ENCODE assay signal across 8 cellular contexts in the genomic region with DNA sequence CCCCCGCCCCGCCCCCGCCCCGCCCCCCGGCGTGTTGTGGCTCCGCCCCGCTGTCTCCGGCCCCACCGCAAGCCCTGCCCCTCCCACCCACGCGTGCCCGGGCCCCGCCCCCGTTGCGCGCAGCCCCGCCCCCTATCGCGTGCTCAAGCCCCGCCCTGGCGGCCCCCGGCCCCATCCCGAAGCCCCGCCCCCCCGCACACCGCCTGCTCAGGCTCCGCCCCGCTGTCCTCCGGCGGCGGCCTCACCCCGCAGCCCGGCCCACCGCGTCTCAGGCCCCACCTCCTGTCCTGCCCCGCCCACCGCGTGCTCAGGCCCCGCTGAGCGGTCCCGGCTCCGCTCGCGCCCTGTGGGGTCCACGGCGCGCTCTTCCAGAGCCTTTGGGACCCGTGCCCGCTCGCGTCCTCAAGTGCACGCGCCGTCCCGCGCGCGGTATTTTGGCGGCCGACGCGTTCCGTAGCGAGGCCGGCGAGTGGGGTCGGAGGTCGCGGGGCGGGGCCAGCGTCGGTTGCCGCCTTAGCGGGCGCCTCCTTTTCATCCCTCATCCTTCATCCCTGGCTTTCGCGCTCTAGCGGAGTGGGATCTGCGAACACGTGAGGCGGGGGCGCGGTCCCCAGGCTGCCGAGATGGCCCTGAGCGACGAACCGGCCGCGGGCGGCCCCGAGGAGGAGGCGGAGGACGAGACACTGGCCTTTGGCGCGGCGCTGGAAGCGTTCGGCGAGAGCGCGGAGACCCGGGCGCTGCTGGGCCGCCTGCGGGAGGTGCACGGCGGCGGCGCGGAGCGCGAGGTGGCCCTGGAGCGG. TPM values are rescaled to one million over a fixed set of nuclear protein-coding genes. Genes with fewer than 3 reads are reported as not detected.
DNase-seq lines count a peak whose midpoint lies in the region; ATAC-seq and TF ChIP-seq lines count a peak whose summit lies in the region.

A gene (plus strand): TSS at position 495 of the 800 bp plus-strand sequence. CDS start 129 bp downstream, at position 624.

- H3K27ac ChIP-seq in breast epithelium (peak within 1 kb of the TSS; percentile 84 to 90), skin epidermis (peak within 1 kb of the TSS; percentile 57 to 91 (median 78))

- peak within 1 kb of the TSS; percentile 82 for H3K4me3 ChIP-seq in WI38 (ENCODE audit: low read depth, low read length)
- peak within 1 kb of the TSS; percentile 67 to 92 (median 78) for H3K4me3 ChIP-seq in breast epithelium
- H3K4me3 ChIP-seq in skin epidermis = peak within 1 kb of the TSS; percentile 69 to 93 (median 86)

- intact Hi-C loops in breast epithelium (cut with DNase I; ENCODE audit: low total_unique reads) = no loop called here

- TF ChIP-seq CTCF in WI38 (IDR thresholded peaks at IDR 0.05; ENCODE audit: low read depth, low read length) (no peak), breast epithelium (IDR thresholded peaks at IDR 0.05) (no peak)

- peak; percentile 78 for ATAC-seq in GM18867 (IDR thresholded peaks at IDR 0.05; ENCODE audit: unreplicated experiment)
- peak; percentile 58 for ATAC-seq in HG03095 (IDR thresholded peaks at IDR 0.05; ENCODE audit: unreplicated experiment)

- DNase-seq in A172 (ENCODE audit: low spot score) (peak; percentile 79), NCI-H2196 treated with DMSO at 0.1 percent for 48 hours (lab: John Stamatoyannopoulos, UW; ENCODE audit: unreplicated experiment) (peak; percentile 99), breast epithelium (ENCODE audit: low spot score in 2 of 2) (peak; percentile 83 to 84), iPS-NIHi11 (ENCODE audit: low spot score) (peak; percentile 95)

- H3K36me3 ChIP-seq in breast epithelium = no peaks in the 10 kb centered on the region

- no peaks in the 10 kb centered on the region for H3K27me3 ChIP-seq in breast epithelium

- H3K4me1 ChIP-seq in breast epithelium = peaks cover 2 to 6% of the 10 kb centered on the region in 2 donors

- H3K9me3 ChIP-seq in breast epithelium = no peaks in the 10 kb centered on the region

- no peak for TF ChIP-seq POLR2A in breast epithelium (IDR thresholded peaks at IDR 0.05)

RNA-seq across cellular contexts. Expression of the gene that starts here (rescaled TPM):
- total RNA-seq in A172 (2014; rRNA removed; shearing (Covaris generic)) = 29.8 and 38.7 TPM in 2 replicates
- total RNA-seq in breast epithelium = 10 to 100 TPM; 45.4 to 65.9 (median 53.3) TPM

Comparison
In these comparisons a context has a peak if more than half of its experiments do, and no peak if none do; other contexts are left out.
1. Peak in every context shown above with its lines: DNase-seq, ATAC-seq, H3K4me3 ChIP-seq and H3K27ac ChIP-seq.